12 cellular contexts compared by ENCODE assay signal in genomic region chr1:7538033-7538432, GRCh38.
A peak's percentile ranks its signal among the peaks of the same experiment; 100 is the strongest.
DNase-seq lines count a peak whose midpoint lies in the region; ATAC-seq, FAIRE-seq and TF ChIP-seq lines count a peak whose summit lies in the region.
"Had no signal": no experiment of that assay in that cellular context is flagged by ENCODE, and none has a peak within 500 bp of the region (broad histone marks: within the 10 kb centered on the region; RNA-seq: fewer than 3 reads in every experiment).

No MANE protein-coding gene starts in this region.

- DNase-seq in left ventricle myocardium inferior (peak; percentile 1), cardiac septum (ENCODE audit: low spot score) (no peak), RCC 7860 (ENCODE audit: low spot score) (peak; percentile 80), fibroblast of pulmonary artery (ENCODE audit: low read depth) (peak; percentile 32), aorta (peak; percentile 26 to 34), occipital lobe (lab: John Stamatoyannopoulos, UW) (no peak)
- DNase-seq: activated CD8-positive, alpha-beta memory T cell treated with anti-CD3 and anti-CD28 coated beads for 24 hours; NCI-H1694 had no signal

- intact Hi-C loops in left ventricle myocardium inferior (cut with micrococcal nuclease) (no loop called here), cardiac septum (cut with DNase I) (no loop called here), aorta (cut with DNase I) (no loop called here)

- ATAC-seq in aorta (ENCODE audit: low FRiP score) (no peak), GM21447 (IDR thresholded peaks at IDR 0.05; ENCODE audit: unreplicated experiment) (no peak), GM19035 (IDR thresholded peaks at IDR 0.05; ENCODE audit: unreplicated experiment) (no peak)
- ATAC-seq: activated naive CD4-positive, alpha-beta T cell treated with anti-CD3 and anti-CD28 coated beads, Interleukin-2, amount 50 U/mL, for 72 hours had no signal

- no peaks in the 10 kb centered on the region for H3K9me3 ChIP-seq in left ventricle myocardium inferior (replicated peaks)
- H3K9me3 ChIP-seq in aorta (ENCODE audit: control insufficient read depth, low read length) = no peaks in the 10 kb centered on the region

- TF ChIP-seq CTCF in left ventricle myocardium inferior (IDR thresholded peaks at IDR 0.05; ENCODE audit: borderline replicate concordance) (no peak), fibroblast of pulmonary artery (IDR thresholded peaks at IDR 0.05; ENCODE audit: low read length, missing control alignments) (no peak)

- no peak overlapping the region for H3K27ac ChIP-seq in left ventricle myocardium inferior (replicated peaks)
- no peak overlapping the region for H3K27ac ChIP-seq in aorta (ENCODE audit: low read depth in 1 of 2, low read length in 2 of 2)
- H3K27ac ChIP-seq: dorsolateral prefrontal cortex had no signal

- peaks cover 26% of the 10 kb centered on the region for H3K27me3 ChIP-seq in left ventricle myocardium inferior (ENCODE audit: low read depth)
- H3K27me3 ChIP-seq in aorta (ENCODE audit: control insufficient read depth in 1 of 2, insufficient read depth in 2 of 2, low read length in 1 of 2) = no peaks in the 10 kb centered on the region
- H3K27me3 ChIP-seq: dorsolateral prefrontal cortex had no signal

- H3K4me1 ChIP-seq in left ventricle myocardium inferior (peaks cover 10% of the 10 kb centered on the region), aorta (ENCODE audit: control insufficient read depth in 1 of 2, insufficient read depth in 2 of 2, low read length in 2 of 2) (no peaks in the 10 kb centered on the region)

- H3K36me3 ChIP-seq in left ventricle myocardium inferior (no peaks in the 10 kb centered on the region), aorta (ENCODE audit: control insufficient read depth in 1 of 2, insufficient read depth in 2 of 2, low read length in 1 of 2) (no peaks in the 10 kb centered on the region)

- 83 to 86% methylated on average over 6 of the region's 6 CpGs for WGBS in aorta, 2 donors

- H3K4me3 ChIP-seq in left ventricle myocardium inferior (no peak overlapping the region), fibroblast of pulmonary artery (replicated peaks; ENCODE audit: low read depth, low read length) (no peak overlapping the region), aorta (ENCODE audit: low read length in 2 of 2) (no peak overlapping the region)
- H3K4me3 ChIP-seq: dorsolateral prefrontal cortex had no signal

- no peak for FAIRE-seq in RCC 7860 (lab: Jason Lieb, UNC)

Comparison
In these comparisons a context has a peak if more than half of its experiments do, and no peak if none do; other contexts are left out.
1. DNase-seq: peak in left ventricle myocardium inferior (single experiment), RCC 7860 (single experiment), fibroblast of pulmonary artery (single experiment) and aorta (2 of 2); none in cardiac septum (single experiment) and occipital lobe (single experiment).